8 cellular contexts compared by ENCODE assay signal in the genomic region with DNA sequence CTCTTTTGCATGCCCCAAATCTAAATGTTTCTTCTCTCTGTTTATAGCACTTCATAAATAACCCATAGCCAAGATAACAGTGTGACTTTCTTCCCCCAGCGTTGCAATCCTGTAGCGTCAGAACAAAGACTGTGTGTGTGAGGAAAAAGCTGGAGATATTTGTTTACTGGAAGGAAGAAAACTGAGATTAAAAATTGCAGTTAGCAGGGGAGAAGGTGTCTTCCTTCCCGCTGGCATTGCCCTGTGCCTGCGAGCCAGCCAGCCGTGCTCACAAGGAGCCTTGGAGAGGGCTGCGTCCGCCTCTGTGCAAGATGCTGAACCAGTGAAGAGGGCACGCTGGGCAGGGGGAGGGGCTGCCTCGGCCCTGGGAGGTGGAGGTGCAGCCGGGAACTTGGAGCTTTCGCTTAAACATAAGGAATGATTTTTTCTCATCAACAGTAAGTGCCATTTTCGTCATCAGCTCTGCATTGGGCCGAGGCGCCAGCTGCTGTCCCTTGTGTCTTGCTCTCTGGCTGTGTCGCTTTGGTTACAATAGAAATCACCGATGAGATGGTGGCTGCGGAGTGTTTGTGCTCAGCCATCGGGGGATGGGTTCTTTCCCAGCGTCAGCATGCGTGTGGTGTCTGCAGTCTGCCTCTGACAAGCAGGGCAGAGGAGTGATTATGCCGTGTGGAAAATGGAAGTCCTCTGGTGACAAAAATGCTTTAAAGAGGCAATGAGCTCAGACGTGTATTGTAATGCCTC.
DNase-seq lines count a peak whose midpoint lies in the region; ATAC-seq and TF ChIP-seq lines count a peak whose summit lies in the region.

No MANE protein-coding gene starts in this region.

- no peak for TF ChIP-seq POLR2A in right lobe of liver (IDR thresholded peaks at IDR 0.05)

- 27% methylated on average over 6 of the region's 22 CpGs for WGBS in right lobe of liver (ENCODE audit: insufficient coverage, low coverage, low lambda C conversion rate, missing lambda C conversion rate)

- no peaks in the 10 kb centered on the region for H3K9me3 ChIP-seq in right lobe of liver

- peak overlapping the region in 2 of 3 donors; percentile 16 to 25 for H3K4me3 ChIP-seq in right lobe of liver

- peaks cover 0 to 20% (median 2%) of the 10 kb centered on the region in 4 donors for H3K36me3 ChIP-seq in right lobe of liver

- peak; percentile 14 to 95 (median 56) for DNase-seq in C1 segment of cervical spinal cord (lab: John Stamatoyannopoulos, UW)
- peak; percentile 92 for DNase-seq in NCI-H2227 (lab: John Stamatoyannopoulos, UW; ENCODE audit: unreplicated experiment)
- peak; percentile 81 for DNase-seq in cerebellum (ENCODE audit: low spot score)
- DNase-seq in right lobe of liver: peak in 2 of 3 donors; percentile 42 to 59
- DNase-seq in substantia nigra (lab: John Stamatoyannopoulos, UW): peak in 46 of 49 donors; percentile 11 to 83 (median 58)
- no peak for DNase-seq in ureter (ENCODE audit: low spot score)

- H3K27me3 ChIP-seq in right lobe of liver: no peaks in the 10 kb centered on the region

- peak overlapping the region in 1 of 3 donors; percentile 26 for H3K27ac ChIP-seq in right lobe of liver
- H3K27ac ChIP-seq in substantia nigra (ENCODE audit: low read depth, low read length, poor library complexity, severe bottlenecking): peak overlapping the region; percentile 72

- no peak for TF ChIP-seq CTCF in right lobe of liver (IDR thresholded peaks at IDR 0.05)

- ATAC-seq in GM21825 (IDR thresholded peaks at IDR 0.05; ENCODE audit: unreplicated experiment) (peak; percentile 45), right lobe of liver (peak; percentile 30 to 68 (median 55)), HG03439 (IDR thresholded peaks at IDR 0.05; ENCODE audit: unreplicated experiment) (no peak)

- intact Hi-C loops in right lobe of liver (cut with DNase I): no loop called here

- peaks cover 0 to 8% (median 0%) of the 10 kb centered on the region in 4 donors for H3K4me1 ChIP-seq in right lobe of liver
